In genomic region chr3:125611908-125612307, GRCh38 we compare ENCODE assay signal across 19 cellular contexts. TPM values are rescaled to one million over a fixed set of nuclear protein-coding genes. Genes with fewer than 3 reads are reported as not detected.
DNase-seq lines count a peak whose midpoint lies in the region; ATAC-seq lines count a peak whose summit lies in the region.
"Had no signal": no experiment of that assay in that cellular context is flagged by ENCODE, and none has a peak within 500 bp of the region (broad histone marks: within the 10 kb centered on the region; RNA-seq: fewer than 3 reads in every experiment).

No MANE protein-coding gene starts in this region.

- no peak overlapping the region for H3K4me3 ChIP-seq in SJCRH30
- no peak overlapping the region for H3K4me3 ChIP-seq in skeletal muscle tissue (ENCODE audit: low read length in 3 of 3)
- H3K4me3 ChIP-seq: Peyer's patch had no signal

- ATAC-seq in GM21515 (IDR thresholded peaks at IDR 0.05; ENCODE audit: unreplicated experiment): no peak
- ATAC-seq: HCT116 had no signal

- peak; percentile 40 to 90 for DNase-seq in NCI-H524 (lab: John Stamatoyannopoulos, UW)
- peak; percentile 47 to 68 for DNase-seq in SJCRH30
- DNase-seq in iPS-NIHi7 (ENCODE audit: extremely low spot score): peak; percentile 39
- DNase-seq in anterior cingulate cortex (lab: John Stamatoyannopoulos, UW): no peak
- no peak for DNase-seq in cerebellar nuclear complex (lab: John Stamatoyannopoulos, UW)
- DNase-seq: CD4-positive, CD25-positive, alpha-beta regulatory T cell; DMS79 treated with DMSO at 0.1 percent for 48 hours; Karpas-422; MV-4-11; NCI-H1105 treated with DMSO at 0.1 percent for 48 hours; NCI-H1694; NCI-H2081; NCI-H2171 treated with DMSO at 0.1 percent for 48 hours; NCI-H446 treated with DMSO at 0.1 percent for 48 hours; NK-92 treated with Interleukin-12 subunit alpha and Interleukin-12 subunit beta, amount 100 ng/mL, for 24 hours; Peyer's patch had no signal

- peak overlapping the region in 1 of 3 donors; percentile 35 for H3K9ac ChIP-seq in skeletal muscle tissue (ENCODE audit: low read depth in 1 of 3, low read length in 3 of 3)

- H3K9me3 ChIP-seq in SJCRH30 (replicated peaks) (no peaks in the 10 kb centered on the region), skeletal muscle tissue (ENCODE audit: control insufficient read depth in 3 of 3, low read length in 3 of 3) (no peaks in the 10 kb centered on the region)
- H3K9me3 ChIP-seq: Peyer's patch had no signal

- H3K4me1 ChIP-seq in SJCRH30 (no peaks in the 10 kb centered on the region), skeletal muscle tissue (ENCODE audit: control insufficient read depth in 3 of 3, insufficient read depth in 3 of 3, low read length in 3 of 3) (peaks cover 14 to 33% (median 16%) of the 10 kb centered on the region in 3 donors)

- H3K36me3 ChIP-seq in SJCRH30: no peaks in the 10 kb centered on the region
- no peaks in the 10 kb centered on the region for H3K36me3 ChIP-seq in skeletal muscle tissue (ENCODE audit: control insufficient read depth in 3 of 3, insufficient read depth in 3 of 3, low read length in 3 of 3)
- H3K36me3 ChIP-seq: Peyer's patch had no signal

- no peaks in the 10 kb centered on the region for H3K27me3 ChIP-seq in SJCRH30
- no peaks in the 10 kb centered on the region for H3K27me3 ChIP-seq in skeletal muscle tissue (ENCODE audit: control insufficient read depth in 3 of 3, insufficient read depth in 3 of 3, low read length in 3 of 3)
- H3K27me3 ChIP-seq: Peyer's patch had no signal

- H3K27ac ChIP-seq in SJCRH30 (no peak overlapping the region), skeletal muscle tissue (ENCODE audit: low read depth, low read length) (peak overlapping the region; percentile 68)
- H3K27ac ChIP-seq: Peyer's patch had no signal

RNA-seq across cellular contexts. Expression of gene OSBPL11, which starts 16.6 kb away (rescaled TPM):
- total RNA-seq in SJCRH30 (2014; rRNA removed; shearing (Covaris generic)): 13.3 and 14.4 TPM in 2 replicates
- 10.4 TPM for total RNA-seq in skeletal muscle tissue

Comparison
In these comparisons a context has a peak if more than half of its experiments do, and no peak if none do; other contexts are left out.
1. DNase-seq: peak in NCI-H524 (2 of 2), SJCRH30 (2 of 2) and iPS-NIHi7 (single experiment); none in anterior cingulate cortex (0 of 58) and cerebellar nuclear complex (0 of 2).